Comparison of ENCODE assay signal across 8 cellular contexts in genomic region chr3:50358927-50359759, GRCh38. TPM values are rescaled to one million over a fixed set of nuclear protein-coding genes. Genes with fewer than 3 reads are reported as not detected.
DNase-seq lines count a peak whose midpoint lies in the region; ATAC-seq lines count a peak whose summit lies in the region.

Gene TMEM115, minus strand, starts transcription at chr3:50359521. Its CDS starts 458 bp downstream, at chr3:50359063.

- DNase-seq in DMS 273 treated with DMSO at 0.1 percent for 48 hours (lab: John Stamatoyannopoulos, UW), result peak; percentile 93
- peak; percentile 57 for DNase-seq in OCI-M2 (lab: John Stamatoyannopoulos, UW; ENCODE audit: unreplicated experiment)
- DNase-seq in activated T-cell treated with anti-CD3 and anti-CD28 coated beads for 4 hours, result peak; percentile 93
- DNase-seq in epidermal melanocyte (ENCODE audit: insufficient read length, low spot score), result peak; percentile 96
- DNase-seq in middle frontal gyrus (ENCODE audit: extremely low spot score, low spot score), result peak; percentile 100
- DNase-seq in stimulated activated CD8-positive, alpha-beta memory T cell treated with anti-CD3 and anti-CD28 coated beads, Interleukin-2, amount 100 ng/mL, for 48 hours (ENCODE audit: low read depth in 2 of 2), result peak; percentile 85 to 90

- H3K4me1 Mint-ChIP-seq in IgD-negative memory B cell, result peaks cover 24 to 28% (median 27%) of the 10 kb centered on the region in 3 donors

- no peaks in the 10 kb centered on the region for H3K27me3 Mint-ChIP-seq in IgD-negative memory B cell

- no peaks in the 10 kb centered on the region for H3K36me3 Mint-ChIP-seq in IgD-negative memory B cell

- peak within 1 kb of the TSS; percentile 97 to 99 (median 97) for H3K4me3 Mint-ChIP-seq in IgD-negative memory B cell

- peak; percentile 98 for ATAC-seq in GM21529 (IDR thresholded peaks at IDR 0.05; ENCODE audit: unreplicated experiment)

- no peaks in the 10 kb centered on the region for H3K9me3 Mint-ChIP-seq in IgD-negative memory B cell

- H3K27ac Mint-ChIP-seq in IgD-negative memory B cell, result peak within 1 kb of the TSS; percentile 91 to 94 (median 94)

RNA-seq across cellular contexts. Expression of gene TMEM115, which starts in this region (rescaled TPM):
- polyA plus RNA-seq in IgD-negative memory B cell, result 33.9 TPM

Comparison
In these comparisons a context has a peak if more than half of its experiments do, and no peak if none do; other contexts are left out.
1. Peak in every context shown above with its lines: DNase-seq and ATAC-seq.